In the genomic region with DNA sequence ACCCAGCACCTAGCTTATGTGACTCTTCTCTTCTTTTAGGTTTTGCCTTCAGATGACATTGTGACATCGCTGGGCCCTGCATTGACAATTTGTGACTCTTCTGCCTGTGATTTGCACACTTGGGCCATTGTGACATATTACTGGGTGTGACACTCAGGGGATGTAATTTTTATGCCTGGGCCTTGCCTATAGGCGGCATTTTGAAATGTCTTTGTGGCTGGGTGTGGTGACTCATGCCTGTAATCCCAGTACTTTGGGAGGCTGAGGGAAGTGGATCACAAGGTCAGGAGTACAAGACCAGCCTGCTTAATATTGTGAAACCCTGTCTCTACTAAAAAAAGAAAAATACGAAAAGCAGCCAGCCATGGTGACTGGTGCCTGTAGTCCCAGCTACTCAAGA, we compare ENCODE assay signal across 21 cellular contexts. TPM values are rescaled to one million over a fixed set of nuclear protein-coding genes. Genes with fewer than 3 reads are reported as not detected.
DNase-seq lines count a peak whose midpoint lies in the region; ATAC-seq and TF ChIP-seq lines count a peak whose summit lies in the region.
"Had no signal": no experiment of that assay in that cellular context is flagged by ENCODE, and none has a peak within 500 bp of the region (broad histone marks: within the 10 kb centered on the region; RNA-seq: fewer than 3 reads in every experiment).

No MANE protein-coding gene starts in this region.

- H2BK120ac ChIP-seq in IMR-90 (ENCODE audit: low read depth, low read length): no peak overlapping the region

- H3K27me3 Mint-ChIP-seq in T-helper 17 cell: no peaks in the 10 kb centered on the region
- H3K27me3 Mint-ChIP-seq: central memory CD8-positive, alpha-beta T cell; stimulated activated memory B cell treated with anti-CD40 and anti-IgM and Interleukin-4, amounts not matched to agents 10 μg/mL and 1 μg/mL and 100 μg/mL, for 72 hours had no signal

- H3K9me3 ChIP-seq in IMR-90 (ENCODE audit: control insufficient read depth, insufficient read depth, low read length) (peaks cover 9% of the 10 kb centered on the region), T-helper 17 cell (ENCODE audit: control insufficient read depth, low read length, poor library complexity, severe bottlenecking) (no peaks in the 10 kb centered on the region)
- H3K9me3 ChIP-seq: right atrium auricular region had no signal

- H2BK20ac ChIP-seq in IMR-90 (ENCODE audit: low read depth, low read length): no peak overlapping the region

- no peak overlapping the region for H2AK5ac ChIP-seq in IMR-90 (ENCODE audit: low read depth, low read length)

- 0 out of 2 replicates have a peak, but pooled peaks have one; percentile 37 for ATAC-seq in IMR-90 (ENCODE audit: low read depth)
- no peak for ATAC-seq in T-helper 17 cell
- no peak for ATAC-seq in HG02623 (IDR thresholded peaks at IDR 0.05; ENCODE audit: unreplicated experiment)
- ATAC-seq in GM18505 (IDR thresholded peaks at IDR 0.05; ENCODE audit: unreplicated experiment): no peak
- ATAC-seq in HG02981 (IDR thresholded peaks at IDR 0.05; ENCODE audit: unreplicated experiment): no peak
- ATAC-seq: stimulated activated memory B cell treated with anti-CD40 and anti-IgM and Interleukin-4, amounts not matched to agents 10 μg/mL and 1 μg/mL and 100 μg/mL, for 72 hours had no signal

- no peaks in the 10 kb centered on the region for H3K9me1 ChIP-seq in IMR-90 (ENCODE audit: insufficient read depth, low read length)

- no peak for TF ChIP-seq CTCF in AG10803 (conservative IDR thresholded peaks at IDR 0.05; ENCODE audit: low read length)
- no peak for TF ChIP-seq CTCF in IMR-90 (conservative IDR thresholded peaks at IDR 0.05; ENCODE audit: low read depth, low read length)
- no peak for TF ChIP-seq CTCF in fibroblast of pulmonary artery (IDR thresholded peaks at IDR 0.05; ENCODE audit: low read length, missing control alignments)

- no peak overlapping the region for H4K8ac ChIP-seq in IMR-90 (ENCODE audit: low read depth in 2 of 2, low read length in 2 of 2)

- TF ChIP-seq POLR2A in IMR-90 (IDR thresholded peaks at IDR 0.05; ENCODE audit: low read depth, low read length): no peak
- no peak for TF ChIP-seq POLR2A in GM18505 (IDR thresholded peaks at IDR 0.05; ENCODE audit: borderline replicate concordance, extremely low read depth, insufficient read depth, insufficient read length)

- WGBS in IMR-90 (ENCODE audit: extremely low coverage in 2 of 2, insufficient read length in 1 of 2), 2 experiments: 80% methylated on average over 1 of the region's 3 CpGs; no CpG with 5 or more reads in 1 of the 2 experiments

- H4K20me1 ChIP-seq in IMR-90 (ENCODE audit: insufficient read depth, low read length): no peaks in the 10 kb centered on the region

- no peak overlapping the region for H3K14ac ChIP-seq in IMR-90 (replicated peaks; ENCODE audit: low read depth, low read length)

- H2BK15ac ChIP-seq in IMR-90 (ENCODE audit: low read depth, low read length): no peak overlapping the region

- POLR2A ChIA-PET in IMR-90 (lab: Charles Lee; ENCODE audit: unreplicated experiment): no interaction called here

- no peak overlapping the region for H4K91ac ChIP-seq in IMR-90 (ENCODE audit: insufficient read depth, low read depth, low read length)

- BruUV-seq in IMR-90 (replicated peaks; lab: Mats Ljungman, UMichigan): no TSS peak

- H3K4me1 Mint-ChIP-seq in T-helper 17 cell: peaks cover 5% of the 10 kb centered on the region
- H3K4me1 Mint-ChIP-seq: central memory CD8-positive, alpha-beta T cell; neural crest cell; stimulated activated memory B cell treated with anti-CD40 and anti-IgM and Interleukin-4, amounts not matched to agents 10 μg/mL and 1 μg/mL and 100 μg/mL, for 72 hours had no signal

- H3K18ac ChIP-seq in IMR-90 (ENCODE audit: low read depth, low read length): no peak overlapping the region

- H3K4me1 ChIP-seq in IMR-90 (ENCODE audit: control insufficient read depth, insufficient read depth, low read length): no peaks in the 10 kb centered on the region
- H3K4me1 ChIP-seq: right atrium auricular region had no signal

- dilution Hi-C loops in IMR-90 (cut with HindIII; ENCODE audit: low sequenced_read_pairs, unreplicated experiment): no loop called here

- H3K4me3 Mint-ChIP-seq in T-helper 17 cell: no peak overlapping the region
- H3K4me3 Mint-ChIP-seq: central memory CD8-positive, alpha-beta T cell; neural crest cell; stimulated activated memory B cell treated with anti-CD40 and anti-IgM and Interleukin-4, amounts not matched to agents 10 μg/mL and 1 μg/mL and 100 μg/mL, for 72 hours had no signal

- H3K23ac ChIP-seq in IMR-90 (ENCODE audit: low read depth, low read length): no peak overlapping the region

- H2AFZ ChIP-seq in IMR-90 (replicated peaks; ENCODE audit: low read length, poor library complexity): no peak overlapping the region

- H3K36me3 ChIP-seq in IMR-90 (ENCODE audit: control insufficient read depth, insufficient read depth, low read length): no peaks in the 10 kb centered on the region
- H3K36me3 ChIP-seq: right atrium auricular region had no signal

- peak overlapping the region; percentile 3 for H3K27ac Mint-ChIP-seq in T-helper 17 cell
- H3K27ac Mint-ChIP-seq: stimulated activated memory B cell treated with anti-CD40 and anti-IgM and Interleukin-4, amounts not matched to agents 10 μg/mL and 1 μg/mL and 100 μg/mL, for 72 hours had no signal

- H3K4ac ChIP-seq in IMR-90 (ENCODE audit: low read depth, low read length): no peak overlapping the region

- H4K5ac ChIP-seq in IMR-90 (ENCODE audit: low read depth, low read length): no peak overlapping the region

- CTCF ChIA-PET in IMR-90 (lab: Yijun Ruan, JAX): no interaction called here

- H3K4me3 ChIP-seq in AG10803 (ENCODE audit: low read length): no peak overlapping the region
- no peak overlapping the region for H3K4me3 ChIP-seq in IMR-90 (ENCODE audit: insufficient read depth, low read depth, low read length)
- H3K4me3 ChIP-seq in fibroblast of pulmonary artery (replicated peaks; ENCODE audit: low read depth, low read length): no peak overlapping the region
- H3K4me3 ChIP-seq: right atrium auricular region had no signal

- no peak overlapping the region for H3K4me2 ChIP-seq in IMR-90 (ENCODE audit: low read depth, low read length)

- no peaks in the 10 kb centered on the region for H3K27me3 ChIP-seq in IMR-90 (ENCODE audit: control insufficient read depth, insufficient read depth, low read length)
- H3K27me3 ChIP-seq: right atrium auricular region had no signal

- no peak overlapping the region for H2BK5ac ChIP-seq in IMR-90 (ENCODE audit: low read depth, low read length, poor library complexity, severe bottlenecking)

- in situ Hi-C loops in IMR-90 (cut with MboI; ENCODE audit: low sequenced_read_pairs): no loop called here

- no peak overlapping the region for H3K9ac ChIP-seq in IMR-90 (ENCODE audit: low read depth, low read length)

- no peaks in the 10 kb centered on the region for H3K79me1 ChIP-seq in IMR-90 (ENCODE audit: low read depth in 1 of 2, low read length in 2 of 2)

- no peak overlapping the region for H3K56ac ChIP-seq in IMR-90 (ENCODE audit: extremely low read depth, insufficient read depth, low read length)

- DNase-seq in AG10803 (ENCODE audit: low read depth) (peak; percentile 2), IMR-90 (peak; percentile 1), T-helper 17 cell (no peak), fibroblast of pulmonary artery (ENCODE audit: low read depth) (peak; percentile 4), NCI-H2029 (lab: John Stamatoyannopoulos, UW) (no peak)
- DNase-seq: C1 segment of cervical spinal cord; effector CD8-positive, alpha-beta T cell; foreskin fibroblast; midbrain; NCI-H1105; NCI-H2107; NCI-H510A treated with DMSO at 0.1 percent for 48 hours; SIG-M5; stimulated activated CD4-positive, alpha-beta T cell treated with anti-CD3 and anti-CD28 coated beads, Interleukin-15, amount 100 ng/mL, for 24 hours had no signal

- H3K27ac ChIP-seq in IMR-90 (ENCODE audit: insufficient read depth, low read length): no peak overlapping the region
- H3K27ac ChIP-seq: right atrium auricular region had no signal

- H3K36me3 Mint-ChIP-seq in T-helper 17 cell (ENCODE audit: low read depth): no peaks in the 10 kb centered on the region

- H2AK9ac ChIP-seq in IMR-90 (replicated peaks; ENCODE audit: low read depth, low read length, poor library complexity): no peak overlapping the region

- TF ChIP-seq RAD21 in IMR-90 (IDR thresholded peaks at IDR 0.05; ENCODE audit: low read length): no peak

- intact Hi-C loops in IMR-90 (cut with micrococcal nuclease): no loop called here

TF ChIP-seq in IMR-90, 13 proteins besides CTCF, POLR2A, EP300 and RAD21:
- no peak for TF ChIP-seq CEBPB (IDR thresholded peaks at IDR 0.05; ENCODE audit: low read depth, low read length)
- no peak for TF ChIP-seq MAFK (IDR thresholded peaks at IDR 0.05; ENCODE audit: low read depth, low read length)
- TF ChIP-seq RCOR1 (IDR thresholded peaks at IDR 0.05; ENCODE audit: insufficient replicate concordance, low read length): no peak
- no peak for TF ChIP-seq ELK1 (IDR thresholded peaks at IDR 0.05; ENCODE audit: borderline replicate concordance, low read depth, low read length)
- TF ChIP-seq MAZ (IDR thresholded peaks at IDR 0.05; ENCODE audit: borderline replicate concordance, low read depth, low read length): no peak
TF ChIP-seq in IMR-90: peak in this region for 0.

RNA-seq across cellular contexts. Expression of gene ZNF681, which starts 28.4 kb away (rescaled TPM):
- total RNA-seq in IMR-90 (2012; rRNA removed) (0.54 and 0.83 TPM in 2 replicates), T-helper 17 cell (1 to 10 TPM; 1.5 to 1.9 TPM)
- polyA plus RNA-seq in IMR-90 (2012; rRNA removed): 0.10 and 0.15 TPM in 2 replicates
- 0.02 TPM in 2 replicates for polyA plus RNA-seq in IMR-90 (2012; cell fraction: cytosol; rRNA removed)
- 0.04 and 0.30 TPM in 2 replicates for polyA plus RNA-seq in IMR-90 (2012; cell fraction: nucleus; rRNA removed; ENCODE audit: low replicate concordance)

Comparison
In these comparisons a context has a peak if more than half of its experiments do, and no peak if none do; other contexts are left out.
1. DNase-seq: peak in AG10803 (single experiment), IMR-90 (single experiment) and fibroblast of pulmonary artery (single experiment); none in T-helper 17 cell (0 of 3) and NCI-H2029 (single experiment).